ENCODE assay signal across 35 cellular contexts in genomic region chr4:121025540-121025939, GRCh38. TPM values are rescaled to one million over a fixed set of nuclear protein-coding genes. Genes with fewer than 3 reads are reported as not detected.
"Had no signal": no experiment of that assay in that cellular context is flagged by ENCODE, and none has a peak within 500 bp of the region (broad histone marks: within the 10 kb centered on the region; RNA-seq: fewer than 3 reads in every experiment).

No MANE protein-coding gene starts in this region.

- H3K9me3 Mint-ChIP-seq: activated B cell treated with CpG ODN at 0.5 μM for 24 hours; activated CD4-positive, alpha-beta memory T cell treated with anti-CD3 and anti-CD28 coated beads for 36 hours; activated CD8-positive, alpha-beta T cell treated with anti-CD3 and anti-CD28 coated beads for 36 hours; activated naive CD4-positive, alpha-beta T cell treated with anti-CD3 and anti-CD28 coated beads for 36 hours; activated naive CD4-positive, alpha-beta T cell treated with anti-CD3 and anti-CD28 coated beads, Interleukin-2, amount 50 U/mL, for 72 hours; activated naive CD8-positive, alpha-beta T cell treated with anti-CD3 and anti-CD28 coated beads for 36 hours; activated T-cell treated with anti-CD3 and anti-CD28 coated beads, Interleukin-2, amount 50 U/mL, for 4 hours; activated T-helper 1 cell treated with anti-CD3 and anti-CD28 coated beads, Interleukin-12 subunit alpha, Interleukin-12 subunit beta, Interleukin-2, Interleukin-4 antibody, amounts not matched to agents 30 ng/mL and 10 ng/mL and 1 ng/mL, durations not matched to agents 14 hours and 24 hours and 36 hours; activated T-helper 17 cell treated with anti-CD3 and anti-CD28 coated beads, Interleukin-2, amount 50 U/mL, for 72 hours had no signal

- ATAC-seq: activated CD8-positive, alpha-beta T cell treated with anti-CD3 and anti-CD28 coated beads for 36 hours; activated naive CD4-positive, alpha-beta T cell treated with anti-CD3 and anti-CD28 coated beads, Interleukin-2, amount 50 U/mL, for 72 hours; activated T-cell treated with anti-CD3 and anti-CD28 coated beads, Interleukin-2, amount 50 U/mL, for 4 hours; activated T-cell treated with anti-CD3 and anti-CD28 coated beads, Interleukin-2, amount 50 U/mL, for 72 hours; activated T-helper 17 cell treated with anti-CD3 and anti-CD28 coated beads, Interleukin-2, amount 50 U/mL, for 72 hours; body of pancreas; T-cell; T-helper 17 cell had no signal

- DNase-seq: activated B cell treated with CpG ODN at 0.5 μM for 24 hours; activated CD4-positive, alpha-beta memory T cell treated with anti-CD3 and anti-CD28 coated beads for 36 hours; activated CD4-positive, alpha-beta T cell treated with anti-CD3 and anti-CD28 coated beads for 4 hours; activated CD4-positive, alpha-beta T cell treated with anti-CD3 and anti-CD28 coated beads, Interleukin-2, amount 10 ng/mL, durations not matched to agents 24 days and 14 days; activated CD4-positive, alpha-beta T cell treated with anti-CD3 and anti-CD28 coated beads, Interleukin-2, amount 50 U/mL, for 1 hour; activated CD4-positive, alpha-beta T cell treated with anti-CD3 and anti-CD28 coated beads, Interleukin-2, amount 50 U/mL, for 4 hours; activated CD4-positive, CD25-positive, alpha-beta regulatory T cell treated with anti-CD3 and anti-CD28 coated beads, Interleukin-2, amount 50 U/mL, for 72 hours; activated CD8-positive, alpha-beta memory T cell treated with anti-CD3 and anti-CD28 coated beads, Interleukin-2, amount 50 U/mL, for 4 hours; activated CD8-positive, alpha-beta T cell treated with anti-CD3 and anti-CD28 coated beads for 36 hours; activated effector memory CD4-positive, alpha-beta T cell treated with anti-CD3 and anti-CD28 coated beads, Interleukin-2, amount 50 U/mL, for 16 hours; activated gamma-delta T cell treated with Interleukin-2 at 50 U/mL for 16 hours; activated naive CD4-positive, alpha-beta T cell; activated naive CD4-positive, alpha-beta T cell treated with anti-CD3 and anti-CD28 coated beads for 36 hours; activated naive CD4-positive, alpha-beta T cell treated with anti-CD3 and anti-CD28 coated beads, Interleukin-2, amount 50 U/mL, for 16 hours; activated naive CD8-positive, alpha-beta T cell treated with anti-CD3 and anti-CD28 coated beads for 36 hours; activated T-cell treated with anti-CD3 and anti-CD28 coated beads for 4 hours; activated T-cell treated with anti-CD3 and anti-CD28 coated beads, Interleukin-2, amount 50 U/mL, for 1 hour; activated T-cell treated with anti-CD3 and anti-CD28 coated beads, Interleukin-2, amount 50 U/mL, for 4 hours; activated T-cell treated with anti-CD3 and anti-CD28 coated beads, Interleukin-2, amount 50 U/mL, for 72 hours; adrenal gland; amniotic stem cell; aorta; body of pancreas; brain microvascular endothelial cell; central memory CD4-positive, alpha-beta T cell; T-cell; T-helper 17 cell; T1000 had no signal

- H3K9me3 ChIP-seq: adrenal gland, body of pancreas, breast epithelium had no signal

- H3K36me3 ChIP-seq: adrenal gland, brain microvascular endothelial cell, breast epithelium had no signal

- H3K4me1 Mint-ChIP-seq: activated B cell treated with CpG ODN at 0.5 μM for 24 hours; activated CD4-positive, alpha-beta T cell treated with anti-CD3 and anti-CD28 coated beads, Interleukin-2, amount 10 ng/mL, durations not matched to agents 24 days and 14 days; activated naive CD8-positive, alpha-beta T cell treated with anti-CD3 and anti-CD28 coated beads for 36 hours; activated T-helper 17 cell treated with anti-CD3 and anti-CD28 coated beads, Interleukin-2, amount 50 U/mL, for 72 hours; T-cell; T-helper 17 cell had no signal

- H3K4me3 Mint-ChIP-seq: activated B cell treated with CpG ODN at 0.5 μM for 24 hours; activated CD4-positive, alpha-beta memory T cell treated with anti-CD3 and anti-CD28 coated beads for 36 hours; activated CD4-positive, alpha-beta T cell treated with anti-CD3 and anti-CD28 coated beads, Interleukin-2, amount 10 ng/mL, durations not matched to agents 24 days and 14 days; activated CD8-positive, alpha-beta T cell treated with anti-CD3 and anti-CD28 coated beads for 36 hours; activated naive CD4-positive, alpha-beta T cell treated with anti-CD3 and anti-CD28 coated beads for 36 hours; activated naive CD8-positive, alpha-beta T cell treated with anti-CD3 and anti-CD28 coated beads for 36 hours; activated T-cell treated with anti-CD3 and anti-CD28 coated beads, Interleukin-2, amount 50 U/mL, for 4 hours; activated T-cell treated with anti-CD3 and anti-CD28 coated beads, Interleukin-2, amount 50 U/mL, for 72 hours; activated T-helper 1 cell treated with anti-CD3 and anti-CD28 coated beads, Interleukin-12 subunit alpha, Interleukin-12 subunit beta, Interleukin-2, Interleukin-4 antibody, amounts not matched to agents 30 ng/mL and 10 ng/mL and 1 ng/mL, durations not matched to agents 14 hours and 24 hours and 36 hours; activated T-helper 17 cell treated with anti-CD3 and anti-CD28 coated beads, Interleukin-2, amount 50 U/mL, for 72 hours; T-cell; T-helper 17 cell had no signal

- H3K4me1 ChIP-seq: adrenal gland, body of pancreas, breast epithelium had no signal

- H3K27ac Mint-ChIP-seq: activated B cell treated with CpG ODN at 0.5 μM for 24 hours; activated CD4-positive, alpha-beta memory T cell treated with anti-CD3 and anti-CD28 coated beads for 36 hours; activated CD4-positive, alpha-beta T cell treated with anti-CD3 and anti-CD28 coated beads, Interleukin-2, amount 10 ng/mL, durations not matched to agents 24 days and 14 days; activated CD8-positive, alpha-beta T cell treated with anti-CD3 and anti-CD28 coated beads for 36 hours; activated naive CD4-positive, alpha-beta T cell treated with anti-CD3 and anti-CD28 coated beads for 36 hours; activated naive CD4-positive, alpha-beta T cell treated with anti-CD3 and anti-CD28 coated beads, Interleukin-2, amount 50 U/mL, for 72 hours; activated naive CD8-positive, alpha-beta T cell treated with anti-CD3 and anti-CD28 coated beads for 36 hours; activated T-cell treated with anti-CD3 and anti-CD28 coated beads, Interleukin-2, amount 50 U/mL, for 72 hours; activated T-helper 1 cell treated with anti-CD3 and anti-CD28 coated beads, Interleukin-12 subunit alpha, Interleukin-12 subunit beta, Interleukin-2, Interleukin-4 antibody, amounts not matched to agents 30 ng/mL and 10 ng/mL and 1 ng/mL, durations not matched to agents 14 hours and 24 hours and 36 hours; activated T-helper 17 cell treated with anti-CD3 and anti-CD28 coated beads, Interleukin-2, amount 50 U/mL, for 72 hours; T-cell; T-helper 17 cell had no signal

- H3K27me3 ChIP-seq: adrenal gland, body of pancreas, brain microvascular endothelial cell, breast epithelium had no signal

- H3K27me3 Mint-ChIP-seq: activated CD8-positive, alpha-beta T cell treated with anti-CD3 and anti-CD28 coated beads for 36 hours; activated naive CD8-positive, alpha-beta T cell treated with anti-CD3 and anti-CD28 coated beads for 36 hours had no signal

- H3K27ac ChIP-seq: adrenal gland, body of pancreas, brain microvascular endothelial cell, breast epithelium, VCaP had no signal

- H3K4me3 ChIP-seq: adrenal gland, body of pancreas, breast epithelium had no signal

- H3K36me3 Mint-ChIP-seq: activated CD4-positive, alpha-beta memory T cell treated with anti-CD3 and anti-CD28 coated beads for 36 hours; activated naive CD4-positive, alpha-beta T cell treated with anti-CD3 and anti-CD28 coated beads, Interleukin-2, amount 50 U/mL, for 72 hours; activated naive CD8-positive, alpha-beta T cell treated with anti-CD3 and anti-CD28 coated beads for 36 hours; T-cell had no signal

RNA-seq across cellular contexts. Expression of gene NDNF, which starts 46.8 kb away (rescaled TPM):
- total RNA-seq: activated B cell treated with CpG ODN at 0.5 μM for 24 hours; activated CD4-positive, alpha-beta memory T cell treated with anti-CD3 and anti-CD28 coated beads for 36 hours; activated naive CD4-positive, alpha-beta T cell treated with anti-CD3 and anti-CD28 coated beads for 36 hours; T-helper 1 cell treated with Interleukin-12 subunit alpha and Interleukin-12 subunit beta and Interleukin-4 antibody, amounts not matched to agents 30 ng/mL and 1 ng/mL, for 36 hours; T-helper 17 cell; T-helper 2 cell treated with Interferon-gamma antibody and Interleukin-4, amounts not matched to agents 100 ng/mL and 5 ng/mL, for 36 hours had no signal
